9 cellular contexts compared by ENCODE assay signal in genomic region chr4:71732706-71733105, GRCh38. TPM values are rescaled to one million over a fixed set of nuclear protein-coding genes. Genes with fewer than 3 reads are reported as not detected.
A peak's percentile ranks its signal among the peaks of the same experiment; 100 is the strongest.
DNase-seq lines count a peak whose midpoint lies in the region; ATAC-seq and TF ChIP-seq lines count a peak whose summit lies in the region.
"Had no signal": no experiment of that assay in that cellular context is flagged by ENCODE, and none has a peak within 500 bp of the region (broad histone marks: within the 10 kb centered on the region; RNA-seq: fewer than 3 reads in every experiment).

No MANE protein-coding gene starts in this region.

- H3K27ac ChIP-seq in CD8-positive, alpha-beta memory T cell (ENCODE audit: low read depth, low read length): no peak overlapping the region

- H3K4me3 Mint-ChIP-seq in osteocyte (ENCODE audit: unreplicated experiment): no peak overlapping the region
- no peak overlapping the region for H3K4me3 Mint-ChIP-seq in CD8-positive, alpha-beta memory T cell
- H3K4me3 Mint-ChIP-seq: naive thymus-derived CD8-positive, alpha-beta T cell had no signal

- H3K9me3 ChIP-seq in CD8-positive, alpha-beta memory T cell (ENCODE audit: low read length): no peaks in the 10 kb centered on the region

- no peaks in the 10 kb centered on the region for H3K36me3 ChIP-seq in CD8-positive, alpha-beta memory T cell (ENCODE audit: insufficient read depth, low read length)

- H3K27me3 ChIP-seq in CD8-positive, alpha-beta memory T cell (ENCODE audit: insufficient read depth, low read length, poor library complexity, severe bottlenecking): no peaks in the 10 kb centered on the region

- CTCF ChIA-PET in CD8-positive, alpha-beta memory T cell (lab: Charles Lee): no interaction called here

- TF ChIP-seq CTCF in GM12864 (IDR thresholded peaks at IDR 0.05; ENCODE audit: low read depth, low read length, missing control alignments) (peak; percentile 18), osteocyte (IDR thresholded peaks at IDR 0.05) (peak; percentile 58)

- H3K27ac Mint-ChIP-seq in osteocyte (ENCODE audit: unreplicated experiment): no peak overlapping the region
- H3K27ac Mint-ChIP-seq in CD8-positive, alpha-beta memory T cell: no peak overlapping the region
- H3K27ac Mint-ChIP-seq: naive thymus-derived CD8-positive, alpha-beta T cell had no signal

- no peaks in the 10 kb centered on the region for H3K4me1 ChIP-seq in CD8-positive, alpha-beta memory T cell (ENCODE audit: insufficient read depth, low read length)

- H3K9me3 Mint-ChIP-seq in osteocyte (ENCODE audit: unreplicated experiment): peaks cover 16% of the 10 kb centered on the region
- peaks cover 0 to 7% (median 3%) of the 10 kb centered on the region in 5 donors for H3K9me3 Mint-ChIP-seq in CD8-positive, alpha-beta memory T cell

- POLR2A ChIA-PET in CD8-positive, alpha-beta memory T cell (lab: Charles Lee): no interaction called here

- no peaks in the 10 kb centered on the region for H3K4me1 Mint-ChIP-seq in osteocyte (ENCODE audit: unreplicated experiment)
- no peaks in the 10 kb centered on the region for H3K4me1 Mint-ChIP-seq in CD8-positive, alpha-beta memory T cell
- H3K4me1 Mint-ChIP-seq: naive thymus-derived CD8-positive, alpha-beta T cell had no signal

- no peaks in the 10 kb centered on the region for H3K36me3 Mint-ChIP-seq in osteocyte (ENCODE audit: unreplicated experiment)
- peaks cover 0 to 4% (median 0%) of the 10 kb centered on the region in 3 donors for H3K36me3 Mint-ChIP-seq in CD8-positive, alpha-beta memory T cell
- H3K36me3 Mint-ChIP-seq: naive thymus-derived CD8-positive, alpha-beta T cell had no signal

- DNase-seq in GM12864 (ENCODE audit: low read depth) (no peak), NCI-H2029 (lab: John Stamatoyannopoulos, UW) (peak; percentile 14), dermis blood vessel endothelial cell (peak; percentile 4), osteocyte (ENCODE audit: extremely low spot score, unreplicated experiment) (no peak), NCI-H2227 (lab: John Stamatoyannopoulos, UW; ENCODE audit: unreplicated experiment) (no peak)
- DNase-seq in activated effector memory CD4-positive, alpha-beta T cell treated with Interleukin-2 at 50 U/mL for 16 hours: no peak
- DNase-seq in CD8-positive, alpha-beta memory T cell: no peak
- DNase-seq: naive thymus-derived CD8-positive, alpha-beta T cell had no signal

- H3K27me3 Mint-ChIP-seq in osteocyte (ENCODE audit: unreplicated experiment): peaks cover 13% of the 10 kb centered on the region
- peaks cover 8 to 17% of the 10 kb centered on the region in 2 donors for H3K27me3 Mint-ChIP-seq in CD8-positive, alpha-beta memory T cell

- H3K4me3 ChIP-seq in GM12864 (ENCODE audit: low read depth, low read length): no peak overlapping the region
- H3K4me3 ChIP-seq in CD8-positive, alpha-beta memory T cell (ENCODE audit: low read length): no peak overlapping the region

- no peak for ATAC-seq in activated CD4-positive, CD25-positive, alpha-beta regulatory T cell treated with anti-CD3 and anti-CD28 coated beads, Interleukin-2, amount 50 U/mL, for 24 hours
- ATAC-seq: naive thymus-derived CD8-positive, alpha-beta T cell had no signal

RNA-seq across cellular contexts. Expression of gene GC, which starts 51.2 kb away (rescaled TPM):
- total RNA-seq in dermis blood vessel endothelial cell (0.05 TPM in 1 of 2 replicates, not detected in the other), osteocyte (not detected in 2 replicates)
- not detected for total RNA-seq in CD8-positive, alpha-beta memory T cell
- polyA plus RNA-seq in CD8-positive, alpha-beta memory T cell: not detected
- total RNA-seq: naive thymus-derived CD8-positive, alpha-beta T cell had no signal
- polyA plus RNA-seq: naive thymus-derived CD8-positive, alpha-beta T cell had no signal

Comparison
In these comparisons a context has a peak if more than half of its experiments do, and no peak if none do; other contexts are left out.
1. DNase-seq: peak in NCI-H2029 (single experiment) and dermis blood vessel endothelial cell (single experiment); none in GM12864 (single experiment), osteocyte (single experiment), activated effector memory CD4-positive, alpha-beta T cell treated with Interleukin-2 at 50 U/mL for 16 hours (single experiment), CD8-positive, alpha-beta memory T cell (0 of 5) and NCI-H2227 (single experiment).